16 cellular contexts compared by ENCODE assay signal in the genomic region with DNA sequence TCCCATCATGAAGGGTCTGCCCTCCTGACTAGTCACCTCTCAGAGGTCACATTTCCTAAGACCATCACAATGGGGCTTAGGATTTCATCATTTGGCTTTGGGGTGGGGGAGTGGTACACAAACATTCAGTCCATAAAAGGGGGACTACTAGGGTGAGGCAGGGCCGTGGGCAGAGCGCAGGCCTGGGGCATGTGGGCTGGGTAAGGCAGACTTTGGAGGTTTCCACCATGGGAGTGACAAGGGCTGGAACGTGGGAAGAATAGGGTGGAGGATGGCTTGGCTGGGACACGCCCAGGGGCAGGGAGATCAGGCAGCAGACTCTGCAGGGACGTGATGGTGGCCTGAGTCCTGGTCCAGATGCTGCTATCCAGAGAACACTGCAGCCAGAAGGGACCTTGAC. TPM values are rescaled to one million over a fixed set of nuclear protein-coding genes. Genes with fewer than 3 reads are reported as not detected.
A peak's percentile ranks its signal among the peaks of the same experiment; 100 is the strongest.
DNase-seq lines count a peak whose midpoint lies in the region; ATAC-seq, FAIRE-seq and TF ChIP-seq lines count a peak whose summit lies in the region.
"Had no signal": no experiment of that assay in that cellular context is flagged by ENCODE, and none has a peak within 500 bp of the region (broad histone marks: within the 10 kb centered on the region; RNA-seq: fewer than 3 reads in every experiment).

No MANE protein-coding gene starts in this region.

- H3K9me3 Mint-ChIP-seq in neural progenitor cell, result no peaks in the 10 kb centered on the region
- H3K9me3 Mint-ChIP-seq: CD4-positive, CD25-positive, alpha-beta regulatory T cell had no signal

- H4K20me1 ChIP-seq in neural progenitor cell (ENCODE audit: low read depth), result no peaks in the 10 kb centered on the region
- H4K20me1 ChIP-seq: BLaER1 treated with 17β-estradiol and CSF1 and Interleukin-3, amounts not matched to agents 10 nM and 100 nM had no signal

- no peaks in the 10 kb centered on the region for H3K79me2 ChIP-seq in neural progenitor cell (ENCODE audit: low read depth)

- peak; percentile 13 for ATAC-seq in Right ventricle myocardium superior (ENCODE audit: poor library complexity)
- ATAC-seq in GM19351 (IDR thresholded peaks at IDR 0.05; ENCODE audit: unreplicated experiment), result no peak

- H3K27me3 ChIP-seq in left ventricle myocardium inferior (ENCODE audit: low read depth) (no peaks in the 10 kb centered on the region), neural progenitor cell (no peaks in the 10 kb centered on the region), ovary (no peaks in the 10 kb centered on the region)
- H3K27me3 ChIP-seq: BLaER1 treated with 17β-estradiol and CSF1 and Interleukin-3, amounts not matched to agents 10 nM and 100 nM had no signal

- H2AFZ ChIP-seq in neural progenitor cell (replicated peaks), result no peak overlapping the region

- no peak overlapping the region for H3K4me3 ChIP-seq in left ventricle myocardium inferior
- H3K4me3 ChIP-seq in neural progenitor cell, result no peak overlapping the region
- H3K4me3 ChIP-seq in ovary, result no peak overlapping the region
- H3K4me3 ChIP-seq: BLaER1 treated with 17β-estradiol and CSF1 and Interleukin-3, amounts not matched to agents 10 nM and 100 nM had no signal

- H3K36me3 ChIP-seq in left ventricle myocardium inferior (no peaks in the 10 kb centered on the region), neural progenitor cell (no peaks in the 10 kb centered on the region), ovary (no peaks in the 10 kb centered on the region)
- H3K36me3 ChIP-seq: BLaER1 treated with 17β-estradiol and CSF1 and Interleukin-3, amounts not matched to agents 10 nM and 100 nM had no signal

- H3K27ac ChIP-seq in left ventricle myocardium inferior (replicated peaks) (peak overlapping the region; percentile 76), neural progenitor cell (no peak overlapping the region), ovary (no peak overlapping the region)
- H3K27ac ChIP-seq: BLaER1 treated with 17β-estradiol and CSF1 and Interleukin-3, amounts not matched to agents 10 nM and 100 nM had no signal

- H3K4me1 Mint-ChIP-seq in neural progenitor cell, result peaks cover 14% of the 10 kb centered on the region

- no peak overlapping the region for H3K4me2 ChIP-seq in neural progenitor cell
- H3K4me2 ChIP-seq: BLaER1 treated with 17β-estradiol and CSF1 and Interleukin-3, amounts not matched to agents 10 nM and 100 nM had no signal

- H3K4me3 Mint-ChIP-seq in neural progenitor cell, result no peak overlapping the region
- H3K4me3 Mint-ChIP-seq: CD4-positive, CD25-positive, alpha-beta regulatory T cell had no signal

- peaks cover 2% of the 10 kb centered on the region for H3K27me3 Mint-ChIP-seq in neural progenitor cell (ENCODE audit: insufficient read depth, low read depth)

- TF ChIP-seq POLR2A in ovary (IDR thresholded peaks at IDR 0.05) (no peak), GM12892 (IDR thresholded peaks at IDR 0.05; ENCODE audit: low read depth, low read length) (no peak)

- peaks cover 33% of the 10 kb centered on the region for H3K4me1 ChIP-seq in left ventricle myocardium inferior
- H3K4me1 ChIP-seq in neural progenitor cell, result peaks cover 4% of the 10 kb centered on the region
- no peaks in the 10 kb centered on the region for H3K4me1 ChIP-seq in ovary (ENCODE audit: insufficient read depth)

- H3K27ac Mint-ChIP-seq in neural progenitor cell, result peak overlapping the region; percentile 76

- DNase-seq in Right ventricle myocardium superior, result no peak
- no peak for DNase-seq in cardiac septum (ENCODE audit: low spot score)
- DNase-seq in left ventricle myocardium inferior, result no peak
- no peak for DNase-seq in neural progenitor cell (ENCODE audit: low spot score)
- DNase-seq in urothelium cell line (ENCODE audit: low spot score), result no peak
- DNase-seq in ovary, result no peak
- DNase-seq in GM12892 (ENCODE audit: insufficient read length), result no peak
- DNase-seq: ACHN; CD4-positive, CD25-positive, alpha-beta regulatory T cell; HCEC 1CT had no signal

- H3K9ac ChIP-seq in neural progenitor cell, result no peak overlapping the region
- H3K9ac ChIP-seq: BLaER1 treated with 17β-estradiol and CSF1 and Interleukin-3, amounts not matched to agents 10 nM and 100 nM had no signal

- H3K36me3 Mint-ChIP-seq in neural progenitor cell, result no peaks in the 10 kb centered on the region
- H3K36me3 Mint-ChIP-seq: CD4-positive, CD25-positive, alpha-beta regulatory T cell had no signal

- WGBS in ovary, 3 donors, result 84 to 88% (median 88%) methylated on average over 5 of the region's 5 CpGs

- TF ChIP-seq CTCF in left ventricle myocardium inferior (IDR thresholded peaks at IDR 0.05; ENCODE audit: borderline replicate concordance), result no peak
- no peak for TF ChIP-seq CTCF in neural progenitor cell (IDR thresholded peaks at IDR 0.05)
- TF ChIP-seq CTCF in ovary (IDR thresholded peaks at IDR 0.05), result no peak

- H3K9me3 ChIP-seq in left ventricle myocardium inferior (replicated peaks) (no peaks in the 10 kb centered on the region), neural progenitor cell (ENCODE audit: low read depth) (no peaks in the 10 kb centered on the region), ovary (no peaks in the 10 kb centered on the region)
- H3K9me3 ChIP-seq: BLaER1 treated with 17β-estradiol and CSF1 and Interleukin-3, amounts not matched to agents 10 nM and 100 nM had no signal

- FAIRE-seq in urothelium cell line (lab: Jason Lieb, UNC) (peak; percentile 70), GM12892 (lab: Jason Lieb, UNC) (no peak)
- FAIRE-seq: GM18507 had no signal

- intact Hi-C loops in Right ventricle myocardium superior (cut with DNase I) (no loop called here), cardiac septum (cut with DNase I) (no loop called here), left ventricle myocardium inferior (cut with micrococcal nuclease) (no loop called here), ovary (cut with DNase I) (no loop called here)

- no peak for TF ChIP-seq EP300 in ovary (IDR thresholded peaks at IDR 0.05)

- H3F3A ChIP-seq in neural progenitor cell (ENCODE audit: low read depth), result no peaks in the 10 kb centered on the region

RNA-seq across cellular contexts. Expression of gene CRHR2, which starts 24.6 kb away (rescaled TPM):
- total RNA-seq in Right ventricle myocardium superior (0.24 TPM), cardiac septum (0.57 TPM), left ventricle myocardium inferior (0.19 TPM), neural progenitor cell (ENCODE audit: low replicate concordance) (0.19 TPM in 1 of 2 replicates, not detected in the other), ovary (1 to 10 TPM in 1 of 7 donors, under 1 TPM in 3, not detected in 3; 0.10 to 1.1 (median 0.87) TPM)
- polyA plus RNA-seq in ovary, result under 1 TPM in 1 of 2 donors, not detected in 1; 0.08 TPM
- not detected for polyA plus RNA-seq in GM12892 (2012; ENCODE audit: missing spikeins)
- total RNA-seq: A172; CD4-positive, CD25-positive, alpha-beta regulatory T cell; Daoy; H4 had no signal
- polyA plus RNA-seq: CD4-positive, CD25-positive, alpha-beta regulatory T cell had no signal

RNA-seq across cellular contexts. Expression of gene INMT, which starts 45.1 kb away (rescaled TPM):
- total RNA-seq in Right ventricle myocardium superior (40.4 TPM), cardiac septum (17.3 TPM), left ventricle myocardium inferior (49.5 TPM), neural progenitor cell (ENCODE audit: low replicate concordance) (5.0 and 7.8 TPM in 2 replicates), ovary (100 to 1,000 TPM in 1 of 7 donors, 10 to 100 TPM in 4, 1 to 10 TPM in 1, under 1 TPM in 1; 0.99 to 153 (median 41.8) TPM)
- 10 to 100 TPM; 11.9 to 37.3 TPM for polyA plus RNA-seq in ovary
- polyA plus RNA-seq in GM12892 (2012; ENCODE audit: missing spikeins), result not detected
- total RNA-seq: A172; CD4-positive, CD25-positive, alpha-beta regulatory T cell had no signal
